In genomic region chr19:49210108-49210900, GRCh38 we compare ENCODE assay signal across 9 cellular contexts. TPM values are rescaled to one million over a fixed set of nuclear protein-coding genes. Genes with fewer than 3 reads are reported as not detected.
DNase-seq lines count a peak whose midpoint lies in the region; ATAC-seq and TF ChIP-seq lines count a peak whose summit lies in the region.
"Had no signal": no experiment of that assay in that cellular context is flagged by ENCODE, and none has a peak within 500 bp of the region (broad histone marks: within the 10 kb centered on the region; RNA-seq: fewer than 3 reads in every experiment).

No MANE protein-coding gene starts in this region.

- intact Hi-C loops in vagina (cut with DNase I), result no loop called here

- no peaks in the 10 kb centered on the region for H3K4me1 ChIP-seq in vagina

- peak overlapping the region; percentile 44 for H3K4me3 ChIP-seq in H7 (ENCODE audit: insufficient read depth, low read depth, low read length)
- peak overlapping the region; percentile 34 for H3K4me3 ChIP-seq in retinal pigment epithelial cell (ENCODE audit: low read length)
- H3K4me3 ChIP-seq in vagina, result peak overlapping the region in 1 of 2 donors; percentile 6

- H3K9me3 ChIP-seq in vagina, result no peaks in the 10 kb centered on the region

- H3K36me3 Mint-ChIP-seq in activated CD4-positive, alpha-beta memory T cell treated with anti-CD3 and anti-CD28 coated beads, Interleukin-2, amount 10 ng/mL, durations not matched to agents 7 days and 5 days (ENCODE audit: low read depth), result no peaks in the 10 kb centered on the region
- H3K36me3 Mint-ChIP-seq in osteocyte (ENCODE audit: unreplicated experiment), result peaks cover 5% of the 10 kb centered on the region

- no peaks in the 10 kb centered on the region for H3K9me3 Mint-ChIP-seq in activated CD4-positive, alpha-beta memory T cell treated with anti-CD3 and anti-CD28 coated beads, Interleukin-2, amount 10 ng/mL, durations not matched to agents 7 days and 5 days
- H3K9me3 Mint-ChIP-seq in osteocyte (ENCODE audit: unreplicated experiment), result no peaks in the 10 kb centered on the region

- POLR2A ChIA-PET in activated CD4-positive, alpha-beta memory T cell treated with anti-CD3 and anti-CD28 coated beads, Interleukin-2, amount 10 ng/mL, durations not matched to agents 7 days and 5 days (lab: Charles Lee), result no interaction called here

- no peak overlapping the region for H3K27ac Mint-ChIP-seq in activated CD4-positive, alpha-beta memory T cell treated with anti-CD3 and anti-CD28 coated beads, Interleukin-2, amount 10 ng/mL, durations not matched to agents 7 days and 5 days
- no peak overlapping the region for H3K27ac Mint-ChIP-seq in osteocyte (ENCODE audit: unreplicated experiment)

- no peak overlapping the region for H3K4me3 Mint-ChIP-seq in activated CD4-positive, alpha-beta memory T cell treated with anti-CD3 and anti-CD28 coated beads, Interleukin-2, amount 10 ng/mL, durations not matched to agents 7 days and 5 days
- no peak overlapping the region for H3K4me3 Mint-ChIP-seq in osteocyte (ENCODE audit: unreplicated experiment)

- CTCF ChIA-PET in activated CD4-positive, alpha-beta memory T cell treated with anti-CD3 and anti-CD28 coated beads, Interleukin-2, amount 10 ng/mL, durations not matched to agents 7 days and 5 days (lab: Charles Lee), result interaction anchor here (0.6 to 1.3 kb wide), 6 partner anchors 12 to 217 kb away, joined by 3 to 5 read pairs (median 4); partner anchors contain the start of genes GYS1 and RUVBL2

- H3K27me3 ChIP-seq in H7 (ENCODE audit: control insufficient read depth, insufficient read depth, low read length) (no peaks in the 10 kb centered on the region), vagina (no peaks in the 10 kb centered on the region)

- DNase-seq in H7 (peak; percentile 96), glomerular visceral epithelial cell (ENCODE audit: extremely low spot score) (peak; percentile 13), retinal pigment epithelial cell (ENCODE audit: low read depth) (no peak), HPDE6-E6E7 (ENCODE audit: extremely low spot score) (no peak), vagina (ENCODE audit: extremely low spot score in 2 of 2) (no peak), osteocyte (ENCODE audit: extremely low spot score, unreplicated experiment) (no peak)
- DNase-seq in activated CD4-positive, alpha-beta memory T cell treated with anti-CD3 and anti-CD28 coated beads, Interleukin-2, amount 10 ng/mL, durations not matched to agents 7 days and 5 days, result peak; percentile 32

- H3K4me1 Mint-ChIP-seq in activated CD4-positive, alpha-beta memory T cell treated with anti-CD3 and anti-CD28 coated beads, Interleukin-2, amount 10 ng/mL, durations not matched to agents 7 days and 5 days, result peaks cover 10% of the 10 kb centered on the region
- peaks cover 13% of the 10 kb centered on the region for H3K4me1 Mint-ChIP-seq in osteocyte (ENCODE audit: unreplicated experiment)

- no peak for ATAC-seq in HG03175 (IDR thresholded peaks at IDR 0.05; ENCODE audit: unreplicated experiment)

- TF ChIP-seq CTCF in retinal pigment epithelial cell (conservative IDR thresholded peaks at IDR 0.05; ENCODE audit: low read depth, low read length), result peak; percentile 38
- no peak for TF ChIP-seq CTCF in vagina (IDR thresholded peaks at IDR 0.05)
- TF ChIP-seq CTCF in osteocyte (IDR thresholded peaks at IDR 0.05), result no peak

- peaks cover 3% of the 10 kb centered on the region for H3K27me3 Mint-ChIP-seq in activated CD4-positive, alpha-beta memory T cell treated with anti-CD3 and anti-CD28 coated beads, Interleukin-2, amount 10 ng/mL, durations not matched to agents 7 days and 5 days
- H3K27me3 Mint-ChIP-seq in osteocyte (ENCODE audit: unreplicated experiment), result no peaks in the 10 kb centered on the region

- no peaks in the 10 kb centered on the region; the same call in 1 of the 2 replicates for H3K36me3 ChIP-seq in H7 (replicated peaks; ENCODE audit: control insufficient read depth, insufficient read depth, low read length)
- H3K36me3 ChIP-seq in vagina, result peaks cover 0 to 15% of the 10 kb centered on the region in 2 donors

- TF ChIP-seq POLR2A in vagina (IDR thresholded peaks at IDR 0.05), result no peak

- H3K27ac ChIP-seq in vagina, result no peak overlapping the region

RNA-seq across cellular contexts. Expression of gene TRPM4, which starts 52.7 kb away (rescaled TPM):
- 10.2 and 12.8 TPM in 2 replicates for total RNA-seq in H7 (2014; rRNA removed; shearing (Covaris generic))
- under 1 TPM in 1 of 2 experiments, not detected in 1; 0.58 TPM for total RNA-seq in activated CD4-positive, alpha-beta memory T cell treated with anti-CD3 and anti-CD28 coated beads, Interleukin-2, amount 10 ng/mL, durations not matched to agents 7 days and 5 days
- total RNA-seq in vagina, result 22.8 TPM
- total RNA-seq in osteocyte, result 28.5 and 28.7 TPM in 2 replicates

RNA-seq across cellular contexts. Expression of gene HRC, which starts 55.1 kb away (rescaled TPM):
- 0.45 and 0.81 TPM in 2 replicates for total RNA-seq in H7 (2014; rRNA removed; shearing (Covaris generic))
- not detected for total RNA-seq in activated CD4-positive, alpha-beta memory T cell treated with anti-CD3 and anti-CD28 coated beads, Interleukin-2, amount 10 ng/mL, durations not matched to agents 7 days and 5 days
- 0.25 TPM for total RNA-seq in vagina
- not detected in 2 replicates for total RNA-seq in osteocyte
- total RNA-seq: fibroblast of lung had no signal

Comparison
In these comparisons a context has a peak if more than half of its experiments do, and no peak if none do; other contexts are left out.
1. DNase-seq: peak in H7 (single experiment), activated CD4-positive, alpha-beta memory T cell treated with anti-CD3 and anti-CD28 coated beads, Interleukin-2, amount 10 ng/mL, durations not matched to agents 7 days and 5 days (single experiment) and glomerular visceral epithelial cell (single experiment); none in retinal pigment epithelial cell (single experiment), HPDE6-E6E7 (single experiment), vagina (0 of 2) and osteocyte (single experiment).